10 cellular contexts compared by ENCODE assay signal in genomic region chr10:111128331-111129167, GRCh38. TPM values are rescaled to one million over a fixed set of nuclear protein-coding genes. Genes with fewer than 3 reads are reported as not detected.
DNase-seq lines count a peak whose midpoint lies in the region; ATAC-seq and TF ChIP-seq lines count a peak whose summit lies in the region.
"Had no signal": no experiment of that assay in that cellular context is flagged by ENCODE, and none has a peak within 500 bp of the region (broad histone marks: within the 10 kb centered on the region; RNA-seq: fewer than 3 reads in every experiment).

No MANE protein-coding gene starts in this region.

- H3K9me3 ChIP-seq in HCT116 (ENCODE audit: control insufficient read depth in 1 of 2, insufficient read depth in 1 of 2, low read depth in 1 of 2, low read length in 2 of 2): peaks cover 0 to 4% of the 10 kb centered on the region in 2 experiments; a peak in 1 of 4 replicates
- H3K9me3 ChIP-seq in skeletal muscle satellite cell (replicated peaks; ENCODE audit: low read length): no peaks in the 10 kb centered on the region
- H3K9me3 ChIP-seq in thyroid gland: no peaks in the 10 kb centered on the region
- H3K9me3 ChIP-seq: neutrophil had no signal

- no peaks in the 10 kb centered on the region for H4K20me1 ChIP-seq in HCT116 (ENCODE audit: insufficient read depth)

- BruUV-seq in HCT116 (replicated peaks; lab: Mats Ljungman, UMichigan): no TSS peak

- H3K9ac ChIP-seq in HCT116 (ENCODE audit: low read length): no peak overlapping the region
- no peak overlapping the region for H3K9ac ChIP-seq in skeletal muscle satellite cell (ENCODE audit: low read depth, low read length)

- H2AFZ ChIP-seq in HCT116 (ENCODE audit: low read depth, low read length, poor library complexity, severe bottlenecking): peak overlapping the region; percentile 39

- WGBS in thyroid gland, 2 donors: 73 to 82% methylated on average over 14 to 15 of the region's 15 CpGs

- H3K27ac ChIP-seq in HCT116 (ENCODE audit: low read depth, low read length) (no peak overlapping the region), foreskin keratinocyte (no peak overlapping the region), thyroid gland (no peak overlapping the region)
- H3K27ac ChIP-seq: neutrophil had no signal

- H3K4me2 ChIP-seq in HCT116 (ENCODE audit: low read length) (peak overlapping the region; percentile 54), skeletal muscle satellite cell (ENCODE audit: low read length) (peak overlapping the region; percentile 53)

- no peaks in the 10 kb centered on the region for H3K36me3 ChIP-seq in HCT116 (ENCODE audit: control insufficient read depth in 1 of 2, insufficient read depth in 2 of 2, low read length in 2 of 2)
- H3K36me3 ChIP-seq in skeletal muscle satellite cell (ENCODE audit: insufficient read depth, low read length): no peaks in the 10 kb centered on the region
- no peaks in the 10 kb centered on the region for H3K36me3 ChIP-seq in thyroid gland
- H3K36me3 ChIP-seq: neutrophil had no signal

- POLR2A ChIA-PET in HCT116 (lab: Charles Lee): interaction anchor here (0.6 to 1.4 kb wide), 2 partner anchors 8 to 495 kb away, joined by 3 read pairs; no protein-coding TSS in a partner anchor

- TF ChIP-seq POLR2A in HCT116 (IDR thresholded peaks at IDR 0.05; ENCODE audit: borderline replicate concordance, extremely low read depth, insufficient read depth, insufficient read length) (no peak), thyroid gland (IDR thresholded peaks at IDR 0.05) (no peak)

- CTCF ChIA-PET in HCT116 (lab: Charles Lee): interaction anchor here (0.7 to 1.3 kb wide), 2 partner anchors 382 kb away, joined by 3 to 6 read pairs; no protein-coding TSS in a partner anchor

- peaks cover 18% of the 10 kb centered on the region; the same call in 1 of the 2 replicates for H3K27me3 ChIP-seq in HCT116 (ENCODE audit: insufficient read depth, low read length)
- no peaks in the 10 kb centered on the region for H3K27me3 ChIP-seq in foreskin keratinocyte
- H3K27me3 ChIP-seq in skeletal muscle satellite cell (ENCODE audit: control insufficient read depth, insufficient read depth, low read length): no peaks in the 10 kb centered on the region
- no peaks in the 10 kb centered on the region for H3K27me3 ChIP-seq in thyroid gland

- no peak for TF ChIP-seq RAD21 in HCT116 (IDR thresholded peaks at IDR 0.05; ENCODE audit: low read depth)

- H3K4me3 ChIP-seq in HCT116 (replicated peaks in 1 of 2; ENCODE audit: low read depth in 1 of 2, low read length in 2 of 2) (no peak overlapping the region), skeletal muscle satellite cell (ENCODE audit: low read length) (peak overlapping the region; percentile 5), thyroid gland (replicated peaks in 1 of 3) (no peak overlapping the region)

- RAD21 ChIA-PET in HCT116 (lab: Charles Lee; ENCODE audit: low non-redundant PET in 1 of 2, low total read pairs in 2 of 2, uncharacterized antibody in 2 of 2, unreplicated experiment in 2 of 2): no interaction called here

- H3K4me1 ChIP-seq in HCT116 (ENCODE audit: control insufficient read depth in 1 of 2, insufficient read depth in 2 of 2, low read length in 2 of 2): peaks cover 0 to 10% of the 10 kb centered on the region in 2 experiments; a peak in 2 of 4 replicates
- H3K4me1 ChIP-seq in foreskin keratinocyte: no peaks in the 10 kb centered on the region
- H3K4me1 ChIP-seq in skeletal muscle satellite cell (ENCODE audit: control insufficient read depth, insufficient read depth, low read length): peaks cover 6% of the 10 kb centered on the region
- no peaks in the 10 kb centered on the region for H3K4me1 ChIP-seq in thyroid gland

- ATAC-seq in HCT116: peak; percentile 95
- ATAC-seq in foreskin keratinocyte: peak; percentile 67
- ATAC-seq in GM19463 (IDR thresholded peaks at IDR 0.05; ENCODE audit: unreplicated experiment): no peak
- no peak for ATAC-seq in GM19035 (IDR thresholded peaks at IDR 0.05; ENCODE audit: unreplicated experiment)
- ATAC-seq: T-cell had no signal

- DNase-seq in HCT116 (ENCODE audit: low read depth, low spot score) (peak; percentile 75), RKO (ENCODE audit: low spot score) (peak; percentile 82), foreskin keratinocyte (peak; percentile 9 to 48), thyroid gland (no peak), epidermal melanocyte (ENCODE audit: insufficient read length, low spot score) (no peak)
- DNase-seq: T-cell had no signal

- TF ChIP-seq CTCF in HCT116 (IDR thresholded peaks at IDR 0.05 in 2 of 3, conservative IDR thresholded peaks at IDR 0.05 in 1 of 3; ENCODE audit: borderline replicate concordance in 1 of 3, insufficient read depth in 1 of 3, low read depth in 2 of 3, low read length in 2 of 3): no peak
- no peak for TF ChIP-seq CTCF in foreskin keratinocyte (conservative IDR thresholded peaks at IDR 0.05)
- no peak for TF ChIP-seq CTCF in thyroid gland (IDR thresholded peaks at IDR 0.05)

- H3K9me2 ChIP-seq in HCT116 (ENCODE audit: insufficient read depth): no peaks in the 10 kb centered on the region

- H3K79me2 ChIP-seq in HCT116 (ENCODE audit: insufficient read depth, low read length): no peaks in the 10 kb centered on the region

- intact Hi-C loops in HCT116 (cut with micrococcal nuclease): no loop called here
- intact Hi-C loops in thyroid gland (cut with DNase I): no loop called here

TF ChIP-seq in HCT116, 20 proteins besides CTCF, POLR2A, EP300 and RAD21:
- no peak for TF ChIP-seq EZH2 (IDR thresholded peaks at IDR 0.05)
- peak; percentile 33; the same call in 1 of the 2 replicates for TF ChIP-seq JUND (IDR thresholded peaks at IDR 0.05)
- TF ChIP-seq SRF (IDR thresholded peaks at IDR 0.05; ENCODE audit: low read depth): no peak
- TF ChIP-seq FOSL1 (IDR thresholded peaks at IDR 0.05; ENCODE audit: low read depth): peak; percentile 50; the same call in 1 of the 2 replicates
TF ChIP-seq in HCT116: peak in this region for 2.

RNA-seq across cellular contexts. Expression of gene ADRA2A, which starts 51.7 kb away (rescaled TPM):
- total RNA-seq in HCT116 (2021; ENCODE audit: unreplicated experiment) (0.15 TPM), foreskin keratinocyte (not detected in 2 replicates), thyroid gland (1 to 10 TPM; 1.0 to 9.1 (median 3.5) TPM)
- 0.01 TPM in 1 of 2 replicates, not detected in the other for polyA plus RNA-seq in HCT116 (2012)
- polyA plus RNA-seq in foreskin keratinocyte: not detected in 2 replicates
- under 0.01 TPM in 2 replicates for total RNA-seq in skeletal muscle satellite cell (2012; rRNA removed)

Comparison
In these comparisons a context has a peak if more than half of its experiments do, and no peak if none do; other contexts are left out.
1. ATAC-seq: peak in HCT116 (single experiment) and foreskin keratinocyte (single experiment); none in GM19463 (single experiment) and GM19035 (single experiment).
2. DNase-seq: peak in HCT116 (single experiment), RKO (single experiment) and foreskin keratinocyte (2 of 2); none in thyroid gland (0 of 2) and epidermal melanocyte (single experiment).